15 cellular contexts compared by ENCODE assay signal in the genomic region with DNA sequence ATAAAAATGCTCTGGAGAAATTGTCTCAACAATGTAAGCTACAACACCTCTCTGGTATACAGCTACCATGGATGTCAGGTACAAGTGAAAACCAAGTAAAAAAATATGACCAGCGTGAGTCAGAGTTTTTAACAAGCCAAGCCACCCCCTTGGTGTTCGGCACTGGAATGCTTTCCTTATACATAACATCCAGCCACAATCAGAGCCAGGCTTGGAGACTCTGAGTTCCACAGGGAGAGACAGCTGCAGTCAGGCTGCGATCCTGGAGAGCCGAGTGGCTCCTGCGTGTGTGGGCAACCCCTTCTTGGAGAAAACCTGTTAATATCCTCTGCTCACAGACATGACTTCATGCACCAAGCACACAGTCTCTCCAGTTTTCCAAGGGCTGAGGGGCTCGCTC. TPM values are rescaled to one million over a fixed set of nuclear protein-coding genes. Genes with fewer than 3 reads are reported as not detected.
DNase-seq lines count a peak whose midpoint lies in the region; ATAC-seq and TF ChIP-seq lines count a peak whose summit lies in the region.
"Had no signal": no experiment of that assay in that cellular context is flagged by ENCODE, and none has a peak within 500 bp of the region (broad histone marks: within the 10 kb centered on the region; RNA-seq: fewer than 3 reads in every experiment).

No MANE protein-coding gene starts in this region.

- intact Hi-C loops in prostate gland (cut with DNase I), result no loop called here
- intact Hi-C loops in naive thymus-derived CD4-positive, alpha-beta T cell (cut with micrococcal nuclease), result no loop called here

- H3K4me1 Mint-ChIP-seq in naive thymus-derived CD4-positive, alpha-beta T cell, result peaks cover 30 to 73% (median 63%) of the 10 kb centered on the region in 7 donors

- H3K9me3 Mint-ChIP-seq in naive thymus-derived CD4-positive, alpha-beta T cell, result peaks cover 0 to 9% (median 0%) of the 10 kb centered on the region in 11 donors

- H3K27ac ChIP-seq in SJCRH30, result peak overlapping the region; percentile 51
- H3K27ac ChIP-seq in esophagus (ENCODE audit: low read depth in 2 of 2, low read length in 1 of 2), result peak overlapping the region; percentile 13 to 52
- H3K27ac ChIP-seq in prostate gland, result peak overlapping the region; percentile 35 to 44
- no peak overlapping the region for H3K27ac ChIP-seq in naive thymus-derived CD4-positive, alpha-beta T cell (ENCODE audit: low read depth, low read length)
- H3K27ac ChIP-seq: upper lobe of right lung had no signal

- H3K4me3 Mint-ChIP-seq in naive thymus-derived CD4-positive, alpha-beta T cell, result no peak overlapping the region
- H3K4me3 Mint-ChIP-seq: activated CD4-positive, alpha-beta T cell treated with anti-CD3 and anti-CD28 coated beads for 36 hours; activated T-helper 1 cell treated with anti-CD3 and anti-CD28 coated beads, Interleukin-12 subunit alpha, Interleukin-12 subunit beta, Interleukin-2, Interleukin-4 antibody, amounts not matched to agents 30 ng/mL and 10 ng/mL and 1 ng/mL, durations not matched to agents 14 hours and 24 hours and 36 hours had no signal

- H3K36me3 Mint-ChIP-seq in naive thymus-derived CD4-positive, alpha-beta T cell, result peaks cover 0 to 7% (median 0%) of the 10 kb centered on the region in 5 donors

- H3K27me3 Mint-ChIP-seq in naive thymus-derived CD4-positive, alpha-beta T cell, result no peaks in the 10 kb centered on the region
- H3K27me3 Mint-ChIP-seq: activated CD4-positive, alpha-beta T cell treated with anti-CD3 and anti-CD28 coated beads for 36 hours had no signal

- peak; percentile 92 for DNase-seq in Daoy (ENCODE audit: low read depth)
- peak; percentile 66 to 67 for DNase-seq in SJCRH30
- peak; percentile 44 for DNase-seq in prostate gland (ENCODE audit: low spot score)
- DNase-seq in naive thymus-derived CD4-positive, alpha-beta T cell, result no peak
- DNase-seq in stimulated activated CD4-positive, alpha-beta T cell treated with anti-CD3 and anti-CD28 coated beads, Interleukin-15, amount 100 ng/mL, for 24 hours, result no peak
- no peak for DNase-seq in T-helper 2 cell
- DNase-seq in Kasumi-1 (lab: John Stamatoyannopoulos, UW), result no peak
- DNase-seq: activated CD4-positive, alpha-beta T cell treated with anti-CD3 and anti-CD28 coated beads for 36 hours; DMS79; upper lobe of right lung had no signal

- WGBS in esophagus, 2 donors, result 49 to 63% methylated on average over 6 of the region's 6 CpGs
- 52% methylated on average over 6 of the region's 6 CpGs for WGBS in prostate gland

- H3K27me3 ChIP-seq in SJCRH30 (no peaks in the 10 kb centered on the region), esophagus (ENCODE audit: control insufficient read depth in 1 of 2, insufficient read depth in 2 of 2, low read length in 2 of 2) (no peaks in the 10 kb centered on the region), prostate gland (replicated peaks; ENCODE audit: insufficient read depth) (no peaks in the 10 kb centered on the region)
- H3K27me3 ChIP-seq in naive thymus-derived CD4-positive, alpha-beta T cell (ENCODE audit: control insufficient read depth in 2 of 2, insufficient read depth in 2 of 2, low read length in 2 of 2), result no peaks in the 10 kb centered on the region
- H3K27me3 ChIP-seq: upper lobe of right lung had no signal

- CTCF ChIA-PET in naive thymus-derived CD4-positive, alpha-beta T cell (lab: Charles Lee), result no interaction called here

- H3K27ac Mint-ChIP-seq in naive thymus-derived CD4-positive, alpha-beta T cell, result peak overlapping the region in 3 of 9 donors; percentile 5 to 86 (median 40)
- H3K27ac Mint-ChIP-seq: activated CD4-positive, alpha-beta T cell treated with anti-CD3 and anti-CD28 coated beads for 36 hours; activated T-helper 1 cell treated with anti-CD3 and anti-CD28 coated beads, Interleukin-12 subunit alpha, Interleukin-12 subunit beta, Interleukin-2, Interleukin-4 antibody, amounts not matched to agents 30 ng/mL and 10 ng/mL and 1 ng/mL, durations not matched to agents 14 hours and 24 hours and 36 hours had no signal

- TF ChIP-seq CTCF in prostate gland (IDR thresholded peaks at IDR 0.05), result no peak

- no peak for ATAC-seq in naive thymus-derived CD4-positive, alpha-beta T cell
- ATAC-seq: activated CD4-positive, alpha-beta T cell treated with anti-CD3 and anti-CD28 coated beads for 36 hours; HCT116; upper lobe of right lung had no signal

- no peak overlapping the region; the same call in 1 of the 2 replicates for H3K4me3 ChIP-seq in SJCRH30
- no peak overlapping the region for H3K4me3 ChIP-seq in esophagus (ENCODE audit: low read depth in 1 of 2, low read length in 2 of 2)
- no peak overlapping the region for H3K4me3 ChIP-seq in prostate gland
- H3K4me3 ChIP-seq in naive thymus-derived CD4-positive, alpha-beta T cell (ENCODE audit: low read length), result no peak overlapping the region
- H3K4me3 ChIP-seq: skin epidermis, upper lobe of right lung had no signal

- H3K36me3 ChIP-seq in SJCRH30, result no peaks in the 10 kb centered on the region
- H3K36me3 ChIP-seq in esophagus (ENCODE audit: control insufficient read depth in 2 of 2, insufficient read depth in 2 of 2, low read length in 1 of 2), result no peaks in the 10 kb centered on the region
- H3K36me3 ChIP-seq in prostate gland, result no peaks in the 10 kb centered on the region
- H3K36me3 ChIP-seq in naive thymus-derived CD4-positive, alpha-beta T cell (ENCODE audit: control insufficient read depth in 2 of 3, insufficient read depth in 3 of 3, low read length in 3 of 3), result no peaks in the 10 kb centered on the region
- H3K36me3 ChIP-seq: upper lobe of right lung had no signal

- TF ChIP-seq POLR2A in prostate gland (IDR thresholded peaks at IDR 0.05), result no peak

- H3K4me1 ChIP-seq in SJCRH30, result peaks cover 17% of the 10 kb centered on the region
- H3K4me1 ChIP-seq in esophagus (ENCODE audit: control insufficient read depth in 2 of 2, insufficient read depth in 2 of 2, low read length in 1 of 2), result peaks cover 4 to 12% of the 10 kb centered on the region in 2 donors
- no peaks in the 10 kb centered on the region for H3K4me1 ChIP-seq in prostate gland (replicated peaks)
- peaks cover 15 to 26% of the 10 kb centered on the region in 2 donors for H3K4me1 ChIP-seq in naive thymus-derived CD4-positive, alpha-beta T cell (ENCODE audit: control insufficient read depth in 2 of 2, insufficient read depth in 2 of 2, low read length in 2 of 2)

- H3K9me3 ChIP-seq in SJCRH30 (replicated peaks), result no peaks in the 10 kb centered on the region
- no peaks in the 10 kb centered on the region for H3K9me3 ChIP-seq in esophagus (ENCODE audit: control insufficient read depth in 2 of 2, insufficient read depth in 1 of 2, low read depth in 1 of 2, low read length in 1 of 2)
- H3K9me3 ChIP-seq in prostate gland, result no peaks in the 10 kb centered on the region
- no peaks in the 10 kb centered on the region for H3K9me3 ChIP-seq in naive thymus-derived CD4-positive, alpha-beta T cell (ENCODE audit: control insufficient read depth in 2 of 3, low read length in 3 of 3)
- H3K9me3 ChIP-seq: upper lobe of right lung had no signal

- POLR2A ChIA-PET in naive thymus-derived CD4-positive, alpha-beta T cell (lab: Charles Lee), result interaction anchor here (1.2 kb wide), 1 partner anchor 14 kb away, joined by 5 read pairs; no protein-coding TSS in a partner anchor

RNA-seq across cellular contexts. Expression of a gene that starts 21.8 kb away (rescaled TPM):
- 11.7 and 14.9 TPM in 2 replicates for total RNA-seq in Daoy (2014; rRNA removed; shearing (Covaris generic))
- total RNA-seq in SJCRH30 (2014; rRNA removed; shearing (Covaris generic)), result 0.02 TPM in 1 of 2 replicates, not detected in the other
- polyA plus RNA-seq in esophagus, result 1 to 10 TPM; 1.7 to 4.2 TPM
- total RNA-seq in prostate gland, result 10 to 100 TPM in 1 of 2 donors, 1 to 10 TPM in 1; 6.9 to 11.3 TPM
- 10 to 100 TPM in 1 of 5 experiments, 1 to 10 TPM in 2, under 1 TPM in 1, not detected in 1; 0.30 to 12.0 (median 2.9) TPM for total RNA-seq in naive thymus-derived CD4-positive, alpha-beta T cell
- polyA plus RNA-seq in naive thymus-derived CD4-positive, alpha-beta T cell, result 1 to 10 TPM; 4.2 to 4.9 TPM

RNA-seq across cellular contexts. Expression of a gene that starts 37.8 kb away (rescaled TPM):
- total RNA-seq in Daoy (2014; rRNA removed; shearing (Covaris generic)), result not detected in 2 replicates
- not detected in 2 replicates for total RNA-seq in SJCRH30 (2014; rRNA removed; shearing (Covaris generic))
- not detected for polyA plus RNA-seq in esophagus
- total RNA-seq in prostate gland, result not detected
- total RNA-seq in naive thymus-derived CD4-positive, alpha-beta T cell, result not detected
- polyA plus RNA-seq in naive thymus-derived CD4-positive, alpha-beta T cell, result not detected
- total RNA-seq: activated CD4-positive, alpha-beta T cell treated with anti-CD3 and anti-CD28 coated beads for 36 hours; activated T-helper 1 cell treated with anti-CD3 and anti-CD28 coated beads, Interleukin-12 subunit alpha, Interleukin-12 subunit beta, Interleukin-2, Interleukin-4 antibody, amounts not matched to agents 30 ng/mL and 10 ng/mL and 1 ng/mL, durations not matched to agents 14 hours and 24 hours and 36 hours; epithelial cell of proximal tubule; upper lobe of right lung had no signal

Comparison
In these comparisons a context has a peak if more than half of its experiments do, and no peak if none do; other contexts are left out.
1. DNase-seq: peak in Daoy (single experiment), SJCRH30 (2 of 2) and prostate gland (single experiment); none in naive thymus-derived CD4-positive, alpha-beta T cell (0 of 9), stimulated activated CD4-positive, alpha-beta T cell treated with anti-CD3 and anti-CD28 coated beads, Interleukin-15, amount 100 ng/mL, for 24 hours (single experiment), T-helper 2 cell (0 of 5) and Kasumi-1 (0 of 2).